Comparison of ENCODE assay signal across 8 cellular contexts in genomic region chr4:109434793-109435080, GRCh38. TPM values are rescaled to one million over a fixed set of nuclear protein-coding genes. Genes with fewer than 3 reads are reported as not detected.
A peak's percentile ranks its signal among the peaks of the same experiment; 100 is the strongest.
DNase-seq lines count a peak whose midpoint lies in the region; ATAC-seq, FAIRE-seq and TF ChIP-seq lines count a peak whose summit lies in the region.

No MANE protein-coding gene starts in this region.

- FAIRE-seq in frontal cortex (lab: Jason Lieb, UNC), result no peak

- no peak for DNase-seq in MM.1S
- no peak for DNase-seq in natural killer cell treated with Interleukin-12 subunit alpha and Interleukin-12 subunit beta and Interleukin-15 and Interleukin-18, amount 100 ng/mL, for 72 hours (ENCODE audit: low spot score)
- no peak for DNase-seq in middle frontal gyrus (ENCODE audit: extremely low spot score, low spot score)
- no peak for DNase-seq in frontal cortex (ENCODE audit: low spot score in 2 of 2)

- peaks cover 58% of the 10 kb centered on the region for H3K79me2 ChIP-seq in MM.1S (ENCODE audit: low read length)

- no peak overlapping the region for H2AFZ ChIP-seq in MM.1S (ENCODE audit: low read length)

- peak overlapping the region; percentile 79 for H3K4me3 Mint-ChIP-seq in dendritic cell treated with granulocyte-macrophage colony-stimulating factor and Interleukin-4, amounts not matched to agents 40 ng/mL and 50 ng/mL, for 4 days
- peak overlapping the region; percentile 88 for H3K4me3 Mint-ChIP-seq in natural killer cell treated with Interleukin-12 subunit alpha and Interleukin-12 subunit beta and Interleukin-15 and Interleukin-18, amount 100 ng/mL, for 72 hours

- H3F3A ChIP-seq in MM.1S (ENCODE audit: insufficient read depth, low read length), result peaks cover 9% of the 10 kb centered on the region; the same call in 1 of the 2 replicates

- peak overlapping the region; percentile 87 for H3K4me2 ChIP-seq in BLaER1
- H3K4me2 ChIP-seq in MM.1S (ENCODE audit: low read depth, low read length), result peak overlapping the region; percentile 66

- H3K27ac ChIP-seq in BLaER1 (peak overlapping the region; percentile 94), MM.1S (ENCODE audit: low read length) (no peak overlapping the region)

- H3K9me3 Mint-ChIP-seq in dendritic cell treated with granulocyte-macrophage colony-stimulating factor and Interleukin-4, amounts not matched to agents 40 ng/mL and 50 ng/mL, for 4 days, result no peaks in the 10 kb centered on the region
- no peaks in the 10 kb centered on the region for H3K9me3 Mint-ChIP-seq in natural killer cell treated with Interleukin-12 subunit alpha and Interleukin-12 subunit beta and Interleukin-15 and Interleukin-18, amount 100 ng/mL, for 72 hours

- H3K36me3 ChIP-seq in BLaER1, result peaks cover 9% of the 10 kb centered on the region; the same call in 1 of the 2 replicates
- H3K36me3 ChIP-seq in MM.1S (replicated peaks; ENCODE audit: insufficient read depth, low read length), result no peaks in the 10 kb centered on the region

- intact Hi-C loops in dendritic cell treated with granulocyte-macrophage colony-stimulating factor and Interleukin-4, amounts not matched to agents 40 ng/mL and 50 ng/mL, for 4 days (cut with micrococcal nuclease), result loop anchor here (2.0 to 10.0 kb wide), 5 partner anchors 128 to 780 kb away; partner anchors contain the start of genes CASP6, GAR1, MCUB and OSTC

- H3K27me3 Mint-ChIP-seq in dendritic cell treated with granulocyte-macrophage colony-stimulating factor and Interleukin-4, amounts not matched to agents 40 ng/mL and 50 ng/mL, for 4 days, result no peaks in the 10 kb centered on the region
- H3K27me3 Mint-ChIP-seq in natural killer cell treated with Interleukin-12 subunit alpha and Interleukin-12 subunit beta and Interleukin-15 and Interleukin-18, amount 100 ng/mL, for 72 hours, result no peaks in the 10 kb centered on the region

- peaks cover 23% of the 10 kb centered on the region for H3K4me1 Mint-ChIP-seq in dendritic cell treated with granulocyte-macrophage colony-stimulating factor and Interleukin-4, amounts not matched to agents 40 ng/mL and 50 ng/mL, for 4 days (ENCODE audit: low read depth)
- H3K4me1 Mint-ChIP-seq in natural killer cell treated with Interleukin-12 subunit alpha and Interleukin-12 subunit beta and Interleukin-15 and Interleukin-18, amount 100 ng/mL, for 72 hours (ENCODE audit: low read depth in 2 of 2), result peaks cover 33 to 39% of the 10 kb centered on the region in 2 donors

- no peaks in the 10 kb centered on the region for H3K27me3 ChIP-seq in BLaER1
- no peaks in the 10 kb centered on the region for H3K27me3 ChIP-seq in MM.1S (replicated peaks; ENCODE audit: insufficient read depth, low read length)

- TF ChIP-seq CTCF in MM.1S (IDR thresholded peaks at IDR 0.05; ENCODE audit: low read length), result no peak

- H3K9me2 ChIP-seq in MM.1S (replicated peaks; ENCODE audit: insufficient read depth, low read length), result no peaks in the 10 kb centered on the region

- peak overlapping the region; percentile 86 for H3K27ac Mint-ChIP-seq in dendritic cell treated with granulocyte-macrophage colony-stimulating factor and Interleukin-4, amounts not matched to agents 40 ng/mL and 50 ng/mL, for 4 days
- peak overlapping the region; percentile 60 to 66 for H3K27ac Mint-ChIP-seq in natural killer cell treated with Interleukin-12 subunit alpha and Interleukin-12 subunit beta and Interleukin-15 and Interleukin-18, amount 100 ng/mL, for 72 hours

- H3K9me3 ChIP-seq in BLaER1 (no peaks in the 10 kb centered on the region), MM.1S (replicated peaks; ENCODE audit: insufficient read depth, low read length) (no peaks in the 10 kb centered on the region)

- peak overlapping the region; percentile 86 for H3K4me3 ChIP-seq in BLaER1
- H3K4me3 ChIP-seq in MM.1S (ENCODE audit: low read length), result peak overlapping the region; percentile 83

- peaks cover 13% of the 10 kb centered on the region for H3K36me3 Mint-ChIP-seq in dendritic cell treated with granulocyte-macrophage colony-stimulating factor and Interleukin-4, amounts not matched to agents 40 ng/mL and 50 ng/mL, for 4 days (ENCODE audit: low read depth)
- H3K36me3 Mint-ChIP-seq in natural killer cell treated with Interleukin-12 subunit alpha and Interleukin-12 subunit beta and Interleukin-15 and Interleukin-18, amount 100 ng/mL, for 72 hours, result peaks cover 2% of the 10 kb centered on the region

- H4K20me1 ChIP-seq in BLaER1 (peaks cover 57% of the 10 kb centered on the region), MM.1S (ENCODE audit: insufficient read depth, low read length) (peaks cover 4% of the 10 kb centered on the region)

- ATAC-seq in natural killer cell treated with Interleukin-12 subunit alpha and Interleukin-12 subunit beta and Interleukin-15 and Interleukin-18, amount 100 ng/mL, for 72 hours, result no peak
- ATAC-seq in GM21786 (IDR thresholded peaks at IDR 0.05; ENCODE audit: unreplicated experiment) (no peak), HG03280 (IDR thresholded peaks at IDR 0.05; ENCODE audit: unreplicated experiment) (no peak)

- peaks cover 59% of the 10 kb centered on the region for H3K4me1 ChIP-seq in BLaER1
- peaks cover 13% of the 10 kb centered on the region for H3K4me1 ChIP-seq in MM.1S (ENCODE audit: low read length)

- H3K9ac ChIP-seq in BLaER1 (peak overlapping the region; percentile 93), MM.1S (ENCODE audit: low read length) (peak overlapping the region; percentile 63; the same call in 1 of the 2 replicates)

RNA-seq across cellular contexts. Expression of gene SEC24B, which starts 1.1 kb away (rescaled TPM):
- 10 to 100 TPM; 29.5 to 29.9 TPM for total RNA-seq in natural killer cell treated with Interleukin-12 subunit alpha and Interleukin-12 subunit beta and Interleukin-15 and Interleukin-18, amount 100 ng/mL, for 72 hours
- total RNA-seq in frontal cortex, result 26.1 TPM
